ENCODE assay signal across 13 cellular contexts in the genomic region with DNA sequence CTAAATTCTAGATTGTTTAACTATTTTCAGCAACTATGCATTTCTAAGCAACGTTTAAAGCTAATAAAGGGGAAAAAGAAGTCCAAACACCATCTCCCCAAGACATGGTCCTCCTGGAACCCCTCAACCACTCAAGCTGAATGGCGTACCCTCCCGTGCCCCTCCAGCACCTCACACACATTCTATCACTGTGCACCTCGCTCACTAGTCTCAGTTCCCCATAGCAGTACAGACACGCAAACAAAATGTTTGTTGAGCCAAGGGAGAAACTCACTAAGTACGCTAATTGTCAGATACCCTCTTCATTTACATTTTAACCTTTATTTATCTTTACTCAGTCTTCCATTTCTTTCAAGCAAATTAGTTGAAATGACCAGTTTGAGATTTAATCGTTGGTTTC. TPM values are rescaled to one million over a fixed set of nuclear protein-coding genes. Genes with fewer than 3 reads are reported as not detected.
DNase-seq lines count a peak whose midpoint lies in the region; ATAC-seq, FAIRE-seq and TF ChIP-seq lines count a peak whose summit lies in the region.
"Had no signal": no experiment of that assay in that cellular context is flagged by ENCODE, and none has a peak within 500 bp of the region (broad histone marks: within the 10 kb centered on the region; RNA-seq: fewer than 3 reads in every experiment).

No MANE protein-coding gene starts in this region.

- TF ChIP-seq RAD21 in GM12878 (IDR thresholded peaks at IDR 0.05; ENCODE audit: insufficient read depth, low read depth, low read length) = no peak

- SMC1A ChIA-PET in GM12878 (lab: Charles Lee; ENCODE audit: uncharacterized antibody, unreplicated experiment) = interaction anchor here (0.7 to 7.7 kb wide), 10 partner anchors 10 to 419 kb away, joined by 3 to 63 read pairs (median 4); a partner anchor contains a TSS

- TF ChIP-seq EP300 in GM12878 (IDR thresholded peaks at IDR 0.05; ENCODE audit: borderline replicate concordance in 1 of 2, control insufficient read depth in 1 of 2, low read depth in 2 of 2, low read length in 2 of 2) = peak in 1 of 2 experiments; percentile 65; a peak in 2 of 4 replicates

- no peak for DNase-seq in GM12878 (ENCODE audit: low read depth, low spot score)
- no peak for DNase-seq in aorta
- DNase-seq in immature natural killer cell = no peak
- DNase-seq in MG63 = no peak
- DNase-seq: foreskin keratinocyte, left cardiac atrium, NCI-H2171 had no signal

- H3K9ac ChIP-seq in GM12878 (ENCODE audit: control insufficient read depth, insufficient read depth, low read length) = peak overlapping the region; percentile 60

- H3K27ac ChIP-seq in GM12878 (ENCODE audit: control insufficient read depth, insufficient read depth) (peak overlapping the region; percentile 76), aorta (ENCODE audit: low read depth in 1 of 2, low read length in 2 of 2) (no peak overlapping the region)
- H3K27ac ChIP-seq: foreskin keratinocyte had no signal

- H2AFZ ChIP-seq in GM12878 (ENCODE audit: control insufficient read depth, low read depth, low read length) = peak overlapping the region; percentile 50

- FAIRE-seq in GM12878 (lab: Jason Lieb, UNC) = peak; percentile 96
- FAIRE-seq: K562 had no signal

- H3K4me1 ChIP-seq in GM12878 (ENCODE audit: control insufficient read depth, insufficient read depth, low read length) = peaks cover 27% of the 10 kb centered on the region
- no peaks in the 10 kb centered on the region for H3K4me1 ChIP-seq in aorta (ENCODE audit: control insufficient read depth in 1 of 2, insufficient read depth in 2 of 2, low read length in 2 of 2)

- CTCF ChIA-PET in GM12878 (lab: Yijun Ruan, JAX) = interaction anchor here (1.0 to 2.3 kb wide), 2 partner anchors 10 to 47 kb away, joined by 3 to 9 read pairs; no protein-coding TSS in a partner anchor

- no peak for TF ChIP-seq POLR2A in GM12878 (IDR thresholded peaks at IDR 0.05; ENCODE audit: low read depth, low read length)

- H4K20me1 ChIP-seq in GM12878 (ENCODE audit: control insufficient read depth, insufficient read depth) = no peaks in the 10 kb centered on the region

- POLR2A ChIA-PET in GM12878 (lab: Charles Lee) = interaction anchor here (1.3 to 3.6 kb wide), 4 partner anchors 9 to 123 kb away, joined by 3 to 29 read pairs (median 3); a partner anchor contains a TSS

- H3K27me3 Mint-ChIP-seq in immature natural killer cell (ENCODE audit: low read depth in 3 of 3) = no peaks in the 10 kb centered on the region

- no peak overlapping the region for H3K4me3 Mint-ChIP-seq in immature natural killer cell
- H3K4me3 Mint-ChIP-seq: nephron had no signal

- H3K4me1 Mint-ChIP-seq in immature natural killer cell = peaks cover 46 to 63% of the 10 kb centered on the region in 2 donors

- peaks cover 57% of the 10 kb centered on the region for H3K79me2 ChIP-seq in GM12878 (ENCODE audit: control insufficient read depth, insufficient read depth, low read length)

- ATAC-seq in GM18511 (IDR thresholded peaks at IDR 0.05; ENCODE audit: unreplicated experiment) = peak; percentile 68
- peak; percentile 56 for ATAC-seq in GM21515 (IDR thresholded peaks at IDR 0.05; ENCODE audit: unreplicated experiment)
- ATAC-seq in HG03103 (IDR thresholded peaks at IDR 0.05; ENCODE audit: low read depth, unreplicated experiment) = peak; percentile 77
- ATAC-seq in GM12878 = peak; percentile 91
- ATAC-seq in aorta (ENCODE audit: low FRiP score) = no peak
- ATAC-seq in HG02610 (IDR thresholded peaks at IDR 0.05; ENCODE audit: unreplicated experiment) = no peak
- ATAC-seq: foreskin keratinocyte, K562, left cardiac atrium had no signal

- WGBS in GM12878 (ENCODE audit: insufficient coverage, insufficient replicate concordance, low lambda C conversion rate, missing lambda C conversion rate) = 6% methylated on average over 7 of the region's 7 CpGs
- WGBS in aorta, 2 donors = 91 to 94% methylated on average over 7 of the region's 7 CpGs

- no peaks in the 10 kb centered on the region for H3K9me3 Mint-ChIP-seq in immature natural killer cell
- H3K9me3 Mint-ChIP-seq: nephron had no signal

- H3K4me2 ChIP-seq in GM12878 (ENCODE audit: control insufficient read depth, insufficient read depth) = peak overlapping the region; percentile 92

- H3K27me3 ChIP-seq in GM12878 (replicated peaks in 1 of 2; ENCODE audit: control insufficient read depth in 2 of 2, insufficient read depth in 2 of 2, low read length in 1 of 2) (no peaks in the 10 kb centered on the region), aorta (ENCODE audit: control insufficient read depth in 1 of 2, insufficient read depth in 2 of 2, low read length in 1 of 2) (no peaks in the 10 kb centered on the region), MG63 (no peaks in the 10 kb centered on the region)
- H3K27me3 ChIP-seq: foreskin keratinocyte had no signal

- H3K36me3 Mint-ChIP-seq in immature natural killer cell = no peaks in the 10 kb centered on the region

- H3K4me3 ChIP-seq in GM12878 = peak overlapping the region; percentile 42
- no peak overlapping the region for H3K4me3 ChIP-seq in aorta (ENCODE audit: low read length in 2 of 2)
- no peak overlapping the region for H3K4me3 ChIP-seq in MG63
- H3K4me3 ChIP-seq: K562 had no signal

- H3K36me3 ChIP-seq in GM12878 (ENCODE audit: control insufficient read depth in 2 of 2, insufficient read depth in 2 of 2, low read length in 1 of 2) = 0 out of 4 replicates have a peak, but pooled peaks cover 0 to 2% of the 10 kb centered on the region in 2 experiments
- H3K36me3 ChIP-seq in aorta (ENCODE audit: control insufficient read depth in 1 of 2, insufficient read depth in 2 of 2, low read length in 1 of 2) = no peaks in the 10 kb centered on the region
- 0 out of 2 replicates have a peak, but pooled peaks cover 9% of the 10 kb centered on the region for H3K36me3 ChIP-seq in MG63

- RAD21 ChIA-PET in GM12878 (lab: Charles Lee; ENCODE audit: unreplicated experiment) = interaction anchor here (1.0 to 5.0 kb wide), 3 partner anchors 47 to 123 kb away, joined by 3 to 39 read pairs (median 4); a partner anchor contains a TSS

- H3K9me3 ChIP-seq in GM12878 (replicated peaks; ENCODE audit: control insufficient read depth, insufficient read depth, low read length) (no peaks in the 10 kb centered on the region), aorta (ENCODE audit: control insufficient read depth, low read length) (no peaks in the 10 kb centered on the region), MG63 (no peaks in the 10 kb centered on the region)

- peak overlapping the region in 2 of 6 donors; percentile 5 to 29 for H3K27ac Mint-ChIP-seq in immature natural killer cell
- H3K27ac Mint-ChIP-seq: nephron had no signal

- no peak for TF ChIP-seq CTCF in GM12878 (IDR thresholded peaks at IDR 0.05 in 2 of 3, conservative IDR thresholded peaks at IDR 0.05 in 1 of 3; ENCODE audit: control insufficient read depth in 2 of 3, extremely low read depth in 1 of 3, insufficient read depth in 1 of 3, low read depth in 3 of 3, low read length in 3 of 3)

- intact Hi-C loops in GM12878 (cut with micrococcal nuclease; ENCODE audit: unreplicated experiment) (loop anchor here (2.0 kb wide), 1 partner anchor 49 kb away; a partner anchor contains a TSS), aorta (cut with DNase I) (no loop called here)

- in situ Hi-C loops in GM12878 (cut with MboI) = no loop called here

- no TSS peak for BruUV-seq in GM12878 (replicated peaks; lab: Mats Ljungman, UMichigan)

TF ChIP-seq in GM12878, 131 proteins besides CTCF, POLR2A, EP300 and RAD21 (continues in another document):
- TF ChIP-seq MTA2 (IDR thresholded peaks at IDR 0.05; ENCODE audit: low read depth) (peak; percentile 66; the same call in 1 of the 2 replicates), BCL11A (IDR thresholded peaks at IDR 0.05; ENCODE audit: low read depth, low read length) (no peak), NFXL1 (IDR thresholded peaks at IDR 0.05; ENCODE audit: borderline replicate concordance) (no peak), STAT3 (IDR thresholded peaks at IDR 0.05; ENCODE audit: low read depth, low read length) (no peak), CBX3 (IDR thresholded peaks at IDR 0.05; ENCODE audit: borderline replicate concordance, low read depth) (no peak), MYC (IDR thresholded peaks at IDR 0.05; ENCODE audit: insufficient read depth, insufficient read length, insufficient replicate concordance, low read length, severe bottlenecking) (no peak), ATF7 (IDR thresholded peaks at IDR 0.05; ENCODE audit: low read depth) (0 out of 2 replicates have a peak, but pooled peaks have one; percentile 13)
- TF ChIP-seq, protein P1, sequence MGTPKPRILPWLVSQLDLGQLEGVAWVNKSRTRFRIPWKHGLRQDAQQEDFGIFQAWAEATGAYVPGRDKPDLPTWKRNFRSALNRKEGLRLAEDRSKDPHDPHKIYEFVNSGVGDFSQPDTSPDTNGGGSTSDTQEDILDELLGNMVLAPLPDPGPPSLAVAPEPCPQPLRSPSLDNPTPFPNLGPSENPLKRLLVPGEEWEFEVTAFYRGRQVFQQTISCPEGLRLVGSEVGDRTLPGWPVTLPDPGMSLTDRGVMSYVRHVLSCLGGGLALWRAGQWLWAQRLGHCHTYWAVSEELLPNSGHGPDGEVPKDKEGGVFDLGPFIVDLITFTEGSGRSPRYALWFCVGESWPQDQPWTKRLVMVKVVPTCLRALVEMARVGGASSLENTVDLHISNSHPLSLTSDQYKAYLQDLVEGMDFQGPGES (IDR thresholded peaks at IDR 0.05) = 0 out of 2 replicates have a peak, but pooled peaks have one; percentile 13

RNA-seq across cellular contexts. Expression of a gene that starts 48.8 kb away (rescaled TPM):
- 185 and 202 TPM in 2 replicates for total RNA-seq in GM12878 (2013; cell fraction: nucleolus; rRNA removed)
- total RNA-seq in GM12878 (2014; rRNA removed) (38.5 and 45.7 TPM in 2 replicates), GM12878 (2014; rRNA removed; fragmentation: Illumina TruSeq; extraction: Trizol) (44.9 and 48.9 TPM in 2 replicates), GM12878 (2021) (37.4 and 38.2 TPM in 2 replicates), aorta (10 to 100 TPM; 38.7 to 70.3 TPM)
- 10.1 TPM for polyA plus RNA-seq in GM12878 (2011; ENCODE audit: low read depth)
- polyA plus RNA-seq in GM12878 (2011; rRNA removed) (33.2 and 48.2 TPM in 2 replicates), GM12878 (2014; fragmentation: Illumina TruSeq; extraction: Trizol) (26.0 and 33.3 TPM in 2 replicates), GM12878 (2014; fragmentation: Nextera tagmentation; extraction: Ambion mirVana) (10 to 100 TPM in 1 of 2 experiments, 1 to 10 TPM in 1; 7.1 to 10.5 TPM), GM12878 (2014; rRNA removed) (14.0 and 20.8 TPM in 2 replicates), GM12878 (2016; fragmentation: Nextera tagmentation; extraction: Ambion mirVana) (10 to 100 TPM; 41.1 to 53.8 TPM), aorta (1 to 10 TPM; 6.5 to 9.9 TPM), immature natural killer cell (10 to 100 TPM; 41.0 to 74.1 (median 53.0) TPM)
- polyA plus RNA-seq in GM12878 (2011; cell fraction: cytosol; rRNA removed) = 10.9 and 11.5 TPM in 2 replicates
- polyA plus RNA-seq in GM12878 (2011; cell fraction: nucleus; rRNA removed) = 21.6 and 24.1 TPM in 2 replicates
- polyA plus RNA-seq in GM12878 (2012) = 15.8 and 17.2 TPM in 2 replicates
- 47.2 and 78.7 TPM in 2 replicates for polyA minus RNA-seq in GM12878 (2011; rRNA and poly(A)+ RNA removed)
- polyA minus RNA-seq in GM12878 (2011; cell fraction: cytosol; rRNA and poly(A)+ RNA removed) = 27.2 and 27.7 TPM in 2 replicates
- polyA minus RNA-seq in GM12878 (2011; cell fraction: nucleus; rRNA and poly(A)+ RNA removed) = 46.8 and 86.0 TPM in 2 replicates
- 31.8 and 45.9 TPM in 2 replicates for total RNA-seq in MG63 (2014; rRNA removed; shearing (Covaris generic); ENCODE audit: low replicate concordance)

Comparison
In these comparisons a context has a peak if more than half of its experiments do, and no peak if none do; other contexts are left out.
1. ATAC-seq: peak in GM18511 (single experiment), GM21515 (single experiment), HG03103 (single experiment) and GM12878 (single experiment); none in aorta (single experiment) and HG02610 (single experiment).